ENCODE assay signal across 9 cellular contexts in genomic region chr10:97686962-97687784, GRCh38. TPM values are rescaled to one million over a fixed set of nuclear protein-coding genes. Genes with fewer than 3 reads are reported as not detected.
DNase-seq lines count a peak whose midpoint lies in the region; ATAC-seq, FAIRE-seq and TF ChIP-seq lines count a peak whose summit lies in the region.
"Had no signal": no experiment of that assay in that cellular context is flagged by ENCODE, and none has a peak within 500 bp of the region (broad histone marks: within the 10 kb centered on the region; RNA-seq: fewer than 3 reads in every experiment).

Gene AVPI1, minus strand, starts transcription at chr10:97687241. Its CDS starts 7,336 bp downstream, at chr10:97679905.

- no peak for TF ChIP-seq CTCF in keratinocyte (optimal IDR thresholded peaks at IDR 0.05 in 1 of 3, IDR thresholded peaks at IDR 0.05 in 1 of 3, conservative IDR thresholded peaks at IDR 0.05 in 1 of 3; ENCODE audit: extremely low read depth in 1 of 3, insufficient read depth in 2 of 3, low read length in 3 of 3)

- H3K27me3 ChIP-seq in keratinocyte (ENCODE audit: control insufficient read depth, extremely low read depth, insufficient read depth, low read length) = no peaks in the 10 kb centered on the region

- H3K27ac ChIP-seq in keratinocyte (ENCODE audit: control insufficient read depth, insufficient read depth, low read length) = peak within 1 kb of the TSS; percentile 92

- peaks cover 0 to 18% of the 10 kb centered on the region in 2 experiments for H3K36me3 ChIP-seq in keratinocyte (ENCODE audit: control insufficient read depth in 2 of 2, extremely low read depth in 1 of 2, insufficient read depth in 2 of 2, low read length in 2 of 2)

- peaks cover 46% of the 10 kb centered on the region for H3K79me2 ChIP-seq in keratinocyte (ENCODE audit: control insufficient read depth, insufficient read depth, low read length)

- H3K9me1 ChIP-seq in keratinocyte (ENCODE audit: control insufficient read depth, extremely low read depth, insufficient read depth, low read length) = no peaks in the 10 kb centered on the region

- peak within 1 kb of the TSS; percentile 98 for H3K4me2 ChIP-seq in keratinocyte (ENCODE audit: control insufficient read depth, extremely low read depth, insufficient read depth, low read depth, low read length)

- H3K4me3 ChIP-seq in keratinocyte (ENCODE audit: control insufficient read depth in 2 of 3, extremely low read depth in 1 of 3, insufficient read depth in 2 of 3, low read depth in 1 of 3, low read length in 3 of 3) = peak within 1 kb of the TSS; percentile 85 to 93 (median 86)

- H3K9me3 ChIP-seq in keratinocyte (ENCODE audit: control insufficient read depth, low read depth, low read length) = no peaks in the 10 kb centered on the region

- peaks cover 2% of the 10 kb centered on the region for H4K20me1 ChIP-seq in keratinocyte (ENCODE audit: control insufficient read depth, extremely low read depth, insufficient read depth, low read length)

- peak within 1 kb of the TSS; percentile 97 for H3K9ac ChIP-seq in keratinocyte (ENCODE audit: control insufficient read depth, extremely low read depth, insufficient read depth, low read length)

- peak within 1 kb of the TSS; percentile 20 for H2AFZ ChIP-seq in keratinocyte (ENCODE audit: control insufficient read depth, low read length)

- dilution Hi-C loops in keratinocyte (cut with MboI; ENCODE audit: extremely low pct_ligation_motif_present, low sequenced_read_pairs) = loop anchor here (5.0 kb wide), 1 partner anchor 40 kb away; no protein-coding TSS in a partner anchor

- H3K4me1 ChIP-seq in keratinocyte (ENCODE audit: control insufficient read depth, extremely low read depth, insufficient read depth, low read length) = peaks cover 53% of the 10 kb centered on the region

- DNase-seq in AG20443 (ENCODE audit: low spot score) = peak; percentile 96
- DNase-seq in NCI-H446 (lab: John Stamatoyannopoulos, UW) = peak; percentile 84 to 97
- DNase-seq in cerebellar cortex (ENCODE audit: low spot score) = peak; percentile 98
- peak; percentile 91 for DNase-seq in keratinocyte (ENCODE audit: low read depth, low spot score)
- peak; percentile 87 to 90 (median 88) for DNase-seq in stimulated activated CD4-positive, alpha-beta T cell treated with anti-CD3 and anti-CD28 coated beads, Interleukin-12 subunit alpha, Interleukin-12 subunit beta, amount 100 ng/mL, for 48 hours (ENCODE audit: low read depth in 2 of 3, low spot score in 1 of 3)

- ATAC-seq in GM19043 (IDR thresholded peaks at IDR 0.05; ENCODE audit: low read depth, unreplicated experiment) (peak; percentile 89), HG03354 (IDR thresholded peaks at IDR 0.05; ENCODE audit: poor library complexity, severe bottlenecking, unreplicated experiment) (peak; percentile 92)
- peak; percentile 91 to 94 for ATAC-seq in activated CD4-positive, CD25-positive, alpha-beta regulatory T cell treated with anti-CD3 and anti-CD28 coated beads, Interleukin-2, amount 50 U/mL, for 24 hours

- FAIRE-seq in keratinocyte (lab: Jason Lieb, UNC) = peak; percentile 48
- FAIRE-seq: colon had no signal

RNA-seq across cellular contexts. Expression of gene AVPI1, which starts in this region (rescaled TPM):
- 22.3 to 83.2 TPM (median 48.8 TPM) in 3 replicates for polyA plus RNA-seq in keratinocyte
- 35.6 TPM for polyA plus RNA-seq in keratinocyte (2011; ENCODE audit: low read depth)
- polyA plus RNA-seq in keratinocyte (2011; cell fraction: cytosol; rRNA removed) = 46.4 and 55.3 TPM in 2 replicates
- 55.8 and 77.0 TPM in 2 replicates for polyA plus RNA-seq in keratinocyte (2011; cell fraction: nucleus; rRNA removed)
- polyA plus RNA-seq in keratinocyte (2012; ENCODE audit: low replicate concordance) = 28.2 and 159 TPM in 2 replicates
- 26.9 to 46.4 TPM (median 32.3 TPM) in 3 replicates for polyA minus RNA-seq in keratinocyte
- 62.0 TPM for polyA minus RNA-seq in keratinocyte (2011; cell fraction: cytosol; rRNA and poly(A)+ RNA removed)
- polyA minus RNA-seq in keratinocyte (2011; cell fraction: nucleus; rRNA and poly(A)+ RNA removed) = 53.1 and 56.0 TPM in 2 replicates

Comparison
In these comparisons a context has a peak if more than half of its experiments do, and no peak if none do; other contexts are left out.
1. Peak in every context shown above with its lines: DNase-seq, ATAC-seq, H3K4me3 ChIP-seq and H3K27ac ChIP-seq.